Comparison of ENCODE assay signal across 17 cellular contexts in genomic region chr14:64656986-64657385, GRCh38. TPM values are rescaled to one million over a fixed set of nuclear protein-coding genes. Genes with fewer than 3 reads are reported as not detected.
DNase-seq lines count a peak whose midpoint lies in the region; ATAC-seq and TF ChIP-seq lines count a peak whose summit lies in the region.
"Had no signal": no experiment of that assay in that cellular context is flagged by ENCODE, and none has a peak within 500 bp of the region (broad histone marks: within the 10 kb centered on the region; RNA-seq: fewer than 3 reads in every experiment).

No MANE protein-coding gene starts in this region.

- intact Hi-C loops in left cardiac atrium (cut with DNase I) (no loop called here), cardiac septum (cut with DNase I) (no loop called here)

- peaks cover 3% of the 10 kb centered on the region for H3K4me1 Mint-ChIP-seq in neural progenitor cell

- no peak overlapping the region for H3K9ac ChIP-seq in neural progenitor cell

- no peak for TF ChIP-seq CTCF in choroid plexus epithelial cell (conservative IDR thresholded peaks at IDR 0.05; ENCODE audit: low read depth, low read length)
- no peak for TF ChIP-seq CTCF in neural progenitor cell (IDR thresholded peaks at IDR 0.05)

- no peak overlapping the region for H3K4me3 Mint-ChIP-seq in neural progenitor cell
- H3K4me3 Mint-ChIP-seq: activated naive CD8-positive, alpha-beta T cell treated with anti-CD3 and anti-CD28 coated beads for 36 hours; central memory CD8-positive, alpha-beta T cell; stimulated activated naive CD8-positive, alpha-beta T cell treated with anti-CD3 and anti-CD28 coated beads, Interleukin-15, amount 100 ng/mL, for 72 hours had no signal

- no peaks in the 10 kb centered on the region for H3K9me3 ChIP-seq in neural progenitor cell (ENCODE audit: low read depth)

- no peaks in the 10 kb centered on the region for H3K4me1 ChIP-seq in neural progenitor cell

- DNase-seq in left cardiac atrium (no peak), cardiac septum (ENCODE audit: low spot score) (no peak), choroid plexus epithelial cell (ENCODE audit: low read depth) (peak; percentile 57), neural progenitor cell (ENCODE audit: low spot score) (no peak), NCI-H510A treated with DMSO at 0.1 percent for 48 hours (lab: John Stamatoyannopoulos, UW) (no peak), NCI-H2196 (lab: John Stamatoyannopoulos, UW; ENCODE audit: unreplicated experiment) (no peak)
- no peak for DNase-seq in activated CD8-positive, alpha-beta memory T cell treated with anti-CD3 and anti-CD28 coated beads for 24 hours
- DNase-seq in activated naive CD4-positive, alpha-beta T cell (lab: John Stamatoyannopoulos, UW): no peak
- DNase-seq: activated CD4-positive, alpha-beta T cell treated with anti-CD3 and anti-CD28 coated beads for 4 hours; activated naive CD8-positive, alpha-beta T cell treated with anti-CD3 and anti-CD28 coated beads for 36 hours; activated T-cell treated with anti-CD3 and anti-CD28 coated beads for 4 hours; Calu3; head of caudate nucleus; NCI-H2081; SHP77; stimulated activated naive CD8-positive, alpha-beta T cell treated with anti-CD3 and anti-CD28 coated beads, Interleukin-15, amount 100 ng/mL, for 72 hours had no signal

- peaks cover 10% of the 10 kb centered on the region for H3K27me3 Mint-ChIP-seq in neural progenitor cell (ENCODE audit: insufficient read depth, low read depth)

- no peaks in the 10 kb centered on the region for H3K27me3 ChIP-seq in neural progenitor cell

- peak overlapping the region; percentile 39 for H3K27ac Mint-ChIP-seq in neural progenitor cell
- H3K27ac Mint-ChIP-seq: activated naive CD8-positive, alpha-beta T cell treated with anti-CD3 and anti-CD28 coated beads for 36 hours; stimulated activated naive CD8-positive, alpha-beta T cell treated with anti-CD3 and anti-CD28 coated beads, Interleukin-15, amount 100 ng/mL, for 72 hours had no signal

- no peaks in the 10 kb centered on the region for H3K36me3 ChIP-seq in neural progenitor cell

- H3K4me2 ChIP-seq in neural progenitor cell: no peak overlapping the region

- ATAC-seq in left cardiac atrium: peak; percentile 36 to 58
- ATAC-seq: stimulated activated naive CD8-positive, alpha-beta T cell treated with anti-CD3 and anti-CD28 coated beads, Interleukin-15, amount 100 ng/mL, for 72 hours had no signal

- H3K79me2 ChIP-seq in neural progenitor cell (ENCODE audit: low read depth): no peaks in the 10 kb centered on the region

- H3F3A ChIP-seq in neural progenitor cell (ENCODE audit: low read depth): no peaks in the 10 kb centered on the region

- H3K36me3 Mint-ChIP-seq in neural progenitor cell: no peaks in the 10 kb centered on the region
- H3K36me3 Mint-ChIP-seq: activated naive CD8-positive, alpha-beta T cell treated with anti-CD3 and anti-CD28 coated beads for 36 hours had no signal

- H3K4me3 ChIP-seq in choroid plexus epithelial cell (ENCODE audit: low read depth, low read length) (no peak overlapping the region), neural progenitor cell (no peak overlapping the region)

- H2AFZ ChIP-seq in neural progenitor cell (replicated peaks): no peak overlapping the region

- no peak overlapping the region for H3K27ac ChIP-seq in neural progenitor cell

- H4K20me1 ChIP-seq in neural progenitor cell (ENCODE audit: low read depth): no peaks in the 10 kb centered on the region

- no peaks in the 10 kb centered on the region for H3K9me3 Mint-ChIP-seq in neural progenitor cell
- H3K9me3 Mint-ChIP-seq: activated naive CD8-positive, alpha-beta T cell treated with anti-CD3 and anti-CD28 coated beads for 36 hours; central memory CD8-positive, alpha-beta T cell; stimulated activated naive CD8-positive, alpha-beta T cell treated with anti-CD3 and anti-CD28 coated beads, Interleukin-15, amount 100 ng/mL, for 72 hours had no signal

RNA-seq across cellular contexts. Expression of gene PLEKHG3, which starts 47.2 kb away (rescaled TPM):
- 10 to 100 TPM; 29.4 to 37.7 TPM for total RNA-seq in left cardiac atrium
- 22.5 TPM for total RNA-seq in cardiac septum
- 12.6 and 50.0 TPM in 2 replicates for total RNA-seq in neural progenitor cell (ENCODE audit: low replicate concordance)
